1 cellular context compared by ENCODE assay signal in genomic region chr13:93248627-93249047, GRCh38.
A peak's percentile ranks its signal among the peaks of the same experiment; 100 is the strongest.
TF ChIP-seq lines count a peak whose summit lies in the region.

No MANE protein-coding gene starts in this region.

TF ChIP-seq in HepG2, 621 proteins besides CTCF, POLR2A, EP300 and RAD21 (continued from another document):
- no peak for TF ChIP-seq NFAT5 (CRISPR knock-in tag; IDR thresholded peaks at IDR 0.05)
- TF ChIP-seq CHCHD3 (CRISPR knock-in tag; IDR thresholded peaks at IDR 0.05), result no peak
- TF ChIP-seq MTA1 (CRISPR knock-in tag; IDR thresholded peaks at IDR 0.05; ENCODE audit: borderline replicate concordance), result peak; percentile 57; the same call in 1 of the 2 replicates
- TF ChIP-seq CBFB (CRISPR knock-in tag; IDR thresholded peaks at IDR 0.05), result peak; percentile 66; the same call in 1 of the 2 replicates
- TF ChIP-seq ZNF574 (CRISPR knock-in tag; IDR thresholded peaks at IDR 0.05), result peak; percentile 79; the same call in 1 of the 2 replicates
- TF ChIP-seq SOX6 (IDR thresholded peaks at IDR 0.05), result no peak
- TF ChIP-seq SOX6 (CRISPR knock-in tag; IDR thresholded peaks at IDR 0.05), result peak; percentile 69
- TF ChIP-seq ZBTB4 (CRISPR knock-in tag; IDR thresholded peaks at IDR 0.05; ENCODE audit: borderline replicate concordance), result 0 out of 2 replicates have a peak, but pooled peaks have one; percentile 37
- TF ChIP-seq KAT2B (IDR thresholded peaks at IDR 0.05; ENCODE audit: borderline replicate concordance, low read depth, low read length), result peak; percentile 12; the same call in 1 of the 2 replicates
- TF ChIP-seq MEIS2 (CRISPR knock-in tag; IDR thresholded peaks at IDR 0.05), result peak; percentile 80
- no peak for TF ChIP-seq ZBTB46 (CRISPR knock-in tag; IDR thresholded peaks at IDR 0.05; ENCODE audit: borderline replicate concordance)
